ENCODE assay signal across 1 cellular context in genomic region chr15:99511529-99511864, GRCh38.
TF ChIP-seq lines count a peak whose summit lies in the region.

No MANE protein-coding gene starts in this region.

TF ChIP-seq in IMR-90, 13 proteins besides CTCF, POLR2A, EP300 and RAD21:
- no peak for TF ChIP-seq CEBPB (IDR thresholded peaks at IDR 0.05; ENCODE audit: low read depth, low read length)
- TF ChIP-seq BHLHE40 (IDR thresholded peaks at IDR 0.05; ENCODE audit: low read depth, low read length): no peak
- TF ChIP-seq MXI1 (IDR thresholded peaks at IDR 0.05; ENCODE audit: borderline replicate concordance, low read depth, low read length): no peak
- TF ChIP-seq RFX5 (IDR thresholded peaks at IDR 0.05; ENCODE audit: low read depth, low read length): no peak
- no peak for TF ChIP-seq MAZ (IDR thresholded peaks at IDR 0.05; ENCODE audit: borderline replicate concordance, low read depth, low read length)
- no peak for TF ChIP-seq CHD1 (IDR thresholded peaks at IDR 0.05; ENCODE audit: low read depth, low read length)
- no peak for TF ChIP-seq NFE2L2 (IDR thresholded peaks at IDR 0.05; ENCODE audit: low read depth, low read length)
- no peak for TF ChIP-seq RCOR1 (IDR thresholded peaks at IDR 0.05; ENCODE audit: insufficient replicate concordance, low read length)
- no peak for TF ChIP-seq SMC3 (IDR thresholded peaks at IDR 0.05; ENCODE audit: low read depth, low read length)
- TF ChIP-seq MAFK (IDR thresholded peaks at IDR 0.05; ENCODE audit: low read depth, low read length): no peak
- no peak for TF ChIP-seq ELK1 (IDR thresholded peaks at IDR 0.05; ENCODE audit: borderline replicate concordance, low read depth, low read length)
- TF ChIP-seq USF2 (IDR thresholded peaks at IDR 0.05; ENCODE audit: low read depth, low read length): no peak
- TF ChIP-seq FOS (IDR thresholded peaks at IDR 0.05; ENCODE audit: low read depth, low read length): no peak
